In the genomic region with DNA sequence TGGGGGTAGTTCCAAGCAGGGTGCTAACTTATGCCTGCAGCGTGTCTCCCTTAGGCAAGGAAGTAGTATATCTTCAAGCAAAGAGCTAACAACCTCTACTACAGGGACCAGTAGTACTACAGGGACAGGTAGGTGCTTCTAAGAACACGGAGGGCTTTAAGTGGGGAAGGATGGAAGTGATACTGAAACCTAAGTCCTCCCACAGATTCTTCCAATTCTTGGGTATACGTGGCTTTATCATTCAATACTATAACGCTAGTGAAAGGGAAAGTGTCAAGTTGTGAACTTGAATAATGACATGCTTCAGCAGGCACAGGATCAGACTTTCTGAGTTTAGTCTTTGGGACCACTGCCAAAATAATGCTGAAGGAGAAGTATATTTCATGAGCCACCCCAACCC, we compare ENCODE assay signal across 1 cellular context.
TF ChIP-seq lines count a peak whose summit lies in the region.

No MANE protein-coding gene starts in this region.

TF ChIP-seq in WTC11, 78 proteins besides CTCF, POLR2A, EP300 and RAD21 (continued from another document):
- TF ChIP-seq, protein P1, sequence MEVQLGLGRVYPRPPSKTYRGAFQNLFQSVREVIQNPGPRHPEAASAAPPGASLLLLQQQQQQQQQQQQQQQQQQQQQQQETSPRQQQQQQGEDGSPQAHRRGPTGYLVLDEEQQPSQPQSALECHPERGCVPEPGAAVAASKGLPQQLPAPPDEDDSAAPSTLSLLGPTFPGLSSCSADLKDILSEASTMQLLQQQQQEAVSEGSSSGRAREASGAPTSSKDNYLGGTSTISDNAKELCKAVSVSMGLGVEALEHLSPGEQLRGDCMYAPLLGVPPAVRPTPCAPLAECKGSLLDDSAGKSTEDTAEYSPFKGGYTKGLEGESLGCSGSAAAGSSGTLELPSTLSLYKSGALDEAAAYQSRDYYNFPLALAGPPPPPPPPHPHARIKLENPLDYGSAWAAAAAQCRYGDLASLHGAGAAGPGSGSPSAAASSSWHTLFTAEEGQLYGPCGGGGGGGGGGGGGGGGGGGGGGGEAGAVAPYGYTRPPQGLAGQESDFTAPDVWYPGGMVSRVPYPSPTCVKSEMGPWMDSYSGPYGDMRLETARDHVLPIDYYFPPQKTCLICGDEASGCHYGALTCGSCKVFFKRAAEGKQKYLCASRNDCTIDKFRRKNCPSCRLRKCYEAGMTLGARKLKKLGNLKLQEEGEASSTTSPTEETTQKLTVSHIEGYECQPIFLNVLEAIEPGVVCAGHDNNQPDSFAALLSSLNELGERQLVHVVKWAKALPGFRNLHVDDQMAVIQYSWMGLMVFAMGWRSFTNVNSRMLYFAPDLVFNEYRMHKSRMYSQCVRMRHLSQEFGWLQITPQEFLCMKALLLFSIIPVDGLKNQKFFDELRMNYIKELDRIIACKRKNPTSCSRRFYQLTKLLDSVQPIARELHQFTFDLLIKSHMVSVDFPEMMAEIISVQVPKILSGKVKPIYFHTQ (CRISPR knock-in tag; IDR thresholded peaks at IDR 0.05): no peak
- TF ChIP-seq, protein P2, sequence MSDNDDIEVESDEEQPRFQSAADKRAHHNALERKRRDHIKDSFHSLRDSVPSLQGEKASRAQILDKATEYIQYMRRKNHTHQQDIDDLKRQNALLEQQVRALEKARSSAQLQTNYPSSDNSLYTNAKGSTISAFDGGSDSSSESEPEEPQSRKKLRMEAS (CRISPR knock-in tag; IDR thresholded peaks at IDR 0.05): no peak
- TF ChIP-seq, protein P3, sequence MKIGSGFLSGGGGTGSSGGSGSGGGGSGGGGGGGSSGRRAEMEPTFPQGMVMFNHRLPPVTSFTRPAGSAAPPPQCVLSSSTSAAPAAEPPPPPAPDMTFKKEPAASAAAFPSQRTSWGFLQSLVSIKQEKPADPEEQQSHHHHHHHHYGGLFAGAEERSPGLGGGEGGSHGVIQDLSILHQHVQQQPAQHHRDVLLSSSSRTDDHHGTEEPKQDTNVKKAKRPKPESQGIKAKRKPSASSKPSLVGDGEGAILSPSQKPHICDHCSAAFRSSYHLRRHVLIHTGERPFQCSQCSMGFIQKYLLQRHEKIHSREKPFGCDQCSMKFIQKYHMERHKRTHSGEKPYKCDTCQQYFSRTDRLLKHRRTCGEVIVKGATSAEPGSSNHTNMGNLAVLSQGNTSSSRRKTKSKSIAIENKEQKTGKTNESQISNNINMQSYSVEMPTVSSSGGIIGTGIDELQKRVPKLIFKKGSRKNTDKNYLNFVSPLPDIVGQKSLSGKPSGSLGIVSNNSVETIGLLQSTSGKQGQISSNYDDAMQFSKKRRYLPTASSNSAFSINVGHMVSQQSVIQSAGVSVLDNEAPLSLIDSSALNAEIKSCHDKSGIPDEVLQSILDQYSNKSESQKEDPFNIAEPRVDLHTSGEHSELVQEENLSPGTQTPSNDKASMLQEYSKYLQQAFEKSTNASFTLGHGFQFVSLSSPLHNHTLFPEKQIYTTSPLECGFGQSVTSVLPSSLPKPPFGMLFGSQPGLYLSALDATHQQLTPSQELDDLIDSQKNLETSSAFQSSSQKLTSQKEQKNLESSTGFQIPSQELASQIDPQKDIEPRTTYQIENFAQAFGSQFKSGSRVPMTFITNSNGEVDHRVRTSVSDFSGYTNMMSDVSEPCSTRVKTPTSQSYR (CRISPR knock-in tag; IDR thresholded peaks at IDR 0.05): no peak
- TF ChIP-seq, protein P4, sequence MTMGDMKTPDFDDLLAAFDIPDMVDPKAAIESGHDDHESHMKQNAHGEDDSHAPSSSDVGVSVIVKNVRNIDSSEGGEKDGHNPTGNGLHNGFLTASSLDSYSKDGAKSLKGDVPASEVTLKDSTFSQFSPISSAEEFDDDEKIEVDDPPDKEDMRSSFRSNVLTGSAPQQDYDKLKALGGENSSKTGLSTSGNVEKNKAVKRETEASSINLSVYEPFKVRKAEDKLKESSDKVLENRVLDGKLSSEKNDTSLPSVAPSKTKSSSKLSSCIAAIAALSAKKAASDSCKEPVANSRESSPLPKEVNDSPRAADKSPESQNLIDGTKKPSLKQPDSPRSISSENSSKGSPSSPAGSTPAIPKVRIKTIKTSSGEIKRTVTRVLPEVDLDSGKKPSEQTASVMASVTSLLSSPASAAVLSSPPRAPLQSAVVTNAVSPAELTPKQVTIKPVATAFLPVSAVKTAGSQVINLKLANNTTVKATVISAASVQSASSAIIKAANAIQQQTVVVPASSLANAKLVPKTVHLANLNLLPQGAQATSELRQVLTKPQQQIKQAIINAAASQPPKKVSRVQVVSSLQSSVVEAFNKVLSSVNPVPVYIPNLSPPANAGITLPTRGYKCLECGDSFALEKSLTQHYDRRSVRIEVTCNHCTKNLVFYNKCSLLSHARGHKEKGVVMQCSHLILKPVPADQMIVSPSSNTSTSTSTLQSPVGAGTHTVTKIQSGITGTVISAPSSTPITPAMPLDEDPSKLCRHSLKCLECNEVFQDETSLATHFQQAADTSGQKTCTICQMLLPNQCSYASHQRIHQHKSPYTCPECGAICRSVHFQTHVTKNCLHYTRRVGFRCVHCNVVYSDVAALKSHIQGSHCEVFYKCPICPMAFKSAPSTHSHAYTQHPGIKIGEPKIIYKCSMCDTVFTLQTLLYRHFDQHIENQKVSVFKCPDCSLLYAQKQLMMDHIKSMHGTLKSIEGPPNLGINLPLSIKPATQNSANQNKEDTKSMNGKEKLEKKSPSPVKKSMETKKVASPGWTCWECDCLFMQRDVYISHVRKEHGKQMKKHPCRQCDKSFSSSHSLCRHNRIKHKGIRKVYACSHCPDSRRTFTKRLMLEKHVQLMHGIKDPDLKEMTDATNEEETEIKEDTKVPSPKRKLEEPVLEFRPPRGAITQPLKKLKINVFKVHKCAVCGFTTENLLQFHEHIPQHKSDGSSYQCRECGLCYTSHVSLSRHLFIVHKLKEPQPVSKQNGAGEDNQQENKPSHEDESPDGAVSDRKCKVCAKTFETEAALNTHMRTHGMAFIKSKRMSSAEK (CRISPR knock-in tag; IDR thresholded peaks at IDR 0.05; ENCODE audit: borderline replicate concordance): no peak
- no peak for TF ChIP-seq TCF7 (CRISPR knock-in tag; IDR thresholded peaks at IDR 0.05; ENCODE audit: low read depth)
- no peak for TF ChIP-seq FOXP1 (CRISPR knock-in tag; IDR thresholded peaks at IDR 0.05; ENCODE audit: borderline replicate concordance)
- no peak for TF ChIP-seq NFATC4 (CRISPR knock-in tag; IDR thresholded peaks at IDR 0.05)
- TF ChIP-seq, protein P5, sequence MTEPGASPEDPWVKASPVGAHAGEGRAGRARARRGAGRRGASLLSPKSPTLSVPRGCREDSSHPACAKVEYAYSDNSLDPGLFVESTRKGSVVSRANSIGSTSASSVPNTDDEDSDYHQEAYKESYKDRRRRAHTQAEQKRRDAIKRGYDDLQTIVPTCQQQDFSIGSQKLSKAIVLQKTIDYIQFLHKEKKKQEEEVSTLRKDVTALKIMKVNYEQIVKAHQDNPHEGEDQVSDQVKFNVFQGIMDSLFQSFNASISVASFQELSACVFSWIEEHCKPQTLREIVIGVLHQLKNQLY (CRISPR knock-in tag; IDR thresholded peaks at IDR 0.05): no peak
- TF ChIP-seq, protein P6, sequence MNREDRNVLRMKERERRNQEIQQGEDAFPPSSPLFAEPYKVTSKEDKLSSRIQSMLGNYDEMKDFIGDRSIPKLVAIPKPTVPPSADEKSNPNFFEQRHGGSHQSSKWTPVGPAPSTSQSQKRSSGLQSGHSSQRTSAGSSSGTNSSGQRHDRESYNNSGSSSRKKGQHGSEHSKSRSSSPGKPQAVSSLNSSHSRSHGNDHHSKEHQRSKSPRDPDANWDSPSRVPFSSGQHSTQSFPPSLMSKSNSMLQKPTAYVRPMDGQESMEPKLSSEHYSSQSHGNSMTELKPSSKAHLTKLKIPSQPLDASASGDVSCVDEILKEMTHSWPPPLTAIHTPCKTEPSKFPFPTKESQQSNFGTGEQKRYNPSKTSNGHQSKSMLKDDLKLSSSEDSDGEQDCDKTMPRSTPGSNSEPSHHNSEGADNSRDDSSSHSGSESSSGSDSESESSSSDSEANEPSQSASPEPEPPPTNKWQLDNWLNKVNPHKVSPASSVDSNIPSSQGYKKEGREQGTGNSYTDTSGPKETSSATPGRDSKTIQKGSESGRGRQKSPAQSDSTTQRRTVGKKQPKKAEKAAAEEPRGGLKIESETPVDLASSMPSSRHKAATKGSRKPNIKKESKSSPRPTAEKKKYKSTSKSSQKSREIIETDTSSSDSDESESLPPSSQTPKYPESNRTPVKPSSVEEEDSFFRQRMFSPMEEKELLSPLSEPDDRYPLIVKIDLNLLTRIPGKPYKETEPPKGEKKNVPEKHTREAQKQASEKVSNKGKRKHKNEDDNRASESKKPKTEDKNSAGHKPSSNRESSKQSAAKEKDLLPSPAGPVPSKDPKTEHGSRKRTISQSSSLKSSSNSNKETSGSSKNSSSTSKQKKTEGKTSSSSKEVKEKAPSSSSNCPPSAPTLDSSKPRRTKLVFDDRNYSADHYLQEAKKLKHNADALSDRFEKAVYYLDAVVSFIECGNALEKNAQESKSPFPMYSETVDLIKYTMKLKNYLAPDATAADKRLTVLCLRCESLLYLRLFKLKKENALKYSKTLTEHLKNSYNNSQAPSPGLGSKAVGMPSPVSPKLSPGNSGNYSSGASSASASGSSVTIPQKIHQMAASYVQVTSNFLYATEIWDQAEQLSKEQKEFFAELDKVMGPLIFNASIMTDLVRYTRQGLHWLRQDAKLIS (CRISPR knock-in tag; IDR thresholded peaks at IDR 0.05; ENCODE audit: borderline replicate concordance): no peak
- no peak for TF ChIP-seq ZNF138 (CRISPR knock-in tag; conservative IDR thresholded peaks at IDR 0.05)
- no peak for TF ChIP-seq CREM (CRISPR knock-in tag; IDR thresholded peaks at IDR 0.05)
- no peak for TF ChIP-seq ZNF317 (CRISPR knock-in tag; IDR thresholded peaks at IDR 0.05; ENCODE audit: borderline replicate concordance, low read depth)
- no peak for TF ChIP-seq NFE2L1 (CRISPR knock-in tag; IDR thresholded peaks at IDR 0.05)
